In the genomic region with DNA sequence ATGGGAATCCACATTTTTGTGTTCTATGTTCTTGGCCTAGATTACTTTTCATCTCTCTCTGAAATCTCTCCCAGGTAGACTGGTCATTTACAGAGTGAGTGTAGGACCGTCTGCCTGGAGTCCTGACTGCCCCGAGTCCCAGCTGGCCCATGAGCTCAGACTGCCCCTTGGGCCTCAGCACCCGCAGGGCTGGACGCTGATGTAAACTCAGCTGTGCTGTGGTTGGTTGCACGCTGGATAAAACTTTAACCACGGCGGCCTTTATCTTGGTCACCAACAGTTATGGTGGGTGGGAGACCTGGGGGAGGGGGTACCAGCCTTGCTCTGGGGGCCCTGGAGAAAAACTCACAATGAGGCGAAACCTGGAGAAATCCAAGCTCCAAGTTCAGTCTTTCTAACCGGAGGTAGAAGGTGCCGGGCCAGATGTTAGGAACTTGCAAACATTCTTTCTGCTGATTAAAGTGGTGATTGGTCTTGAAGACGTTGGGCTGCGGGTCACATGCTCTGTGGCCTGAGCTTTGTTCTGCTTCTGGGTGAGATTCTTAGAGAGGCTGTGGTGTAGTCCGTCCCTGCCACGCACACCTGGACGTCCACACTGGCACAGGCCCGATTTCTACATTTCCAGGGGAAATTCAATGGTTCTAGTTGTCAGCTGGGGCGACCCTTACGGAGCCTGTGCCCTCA, we compare ENCODE assay signal across 1 cellular context.
TF ChIP-seq lines count a peak whose summit lies in the region.

No MANE protein-coding gene starts in this region.

TF ChIP-seq in GM23338, 12 proteins besides CTCF, POLR2A, EP300 and RAD21 (continued from another document):
- TF ChIP-seq, protein P1, sequence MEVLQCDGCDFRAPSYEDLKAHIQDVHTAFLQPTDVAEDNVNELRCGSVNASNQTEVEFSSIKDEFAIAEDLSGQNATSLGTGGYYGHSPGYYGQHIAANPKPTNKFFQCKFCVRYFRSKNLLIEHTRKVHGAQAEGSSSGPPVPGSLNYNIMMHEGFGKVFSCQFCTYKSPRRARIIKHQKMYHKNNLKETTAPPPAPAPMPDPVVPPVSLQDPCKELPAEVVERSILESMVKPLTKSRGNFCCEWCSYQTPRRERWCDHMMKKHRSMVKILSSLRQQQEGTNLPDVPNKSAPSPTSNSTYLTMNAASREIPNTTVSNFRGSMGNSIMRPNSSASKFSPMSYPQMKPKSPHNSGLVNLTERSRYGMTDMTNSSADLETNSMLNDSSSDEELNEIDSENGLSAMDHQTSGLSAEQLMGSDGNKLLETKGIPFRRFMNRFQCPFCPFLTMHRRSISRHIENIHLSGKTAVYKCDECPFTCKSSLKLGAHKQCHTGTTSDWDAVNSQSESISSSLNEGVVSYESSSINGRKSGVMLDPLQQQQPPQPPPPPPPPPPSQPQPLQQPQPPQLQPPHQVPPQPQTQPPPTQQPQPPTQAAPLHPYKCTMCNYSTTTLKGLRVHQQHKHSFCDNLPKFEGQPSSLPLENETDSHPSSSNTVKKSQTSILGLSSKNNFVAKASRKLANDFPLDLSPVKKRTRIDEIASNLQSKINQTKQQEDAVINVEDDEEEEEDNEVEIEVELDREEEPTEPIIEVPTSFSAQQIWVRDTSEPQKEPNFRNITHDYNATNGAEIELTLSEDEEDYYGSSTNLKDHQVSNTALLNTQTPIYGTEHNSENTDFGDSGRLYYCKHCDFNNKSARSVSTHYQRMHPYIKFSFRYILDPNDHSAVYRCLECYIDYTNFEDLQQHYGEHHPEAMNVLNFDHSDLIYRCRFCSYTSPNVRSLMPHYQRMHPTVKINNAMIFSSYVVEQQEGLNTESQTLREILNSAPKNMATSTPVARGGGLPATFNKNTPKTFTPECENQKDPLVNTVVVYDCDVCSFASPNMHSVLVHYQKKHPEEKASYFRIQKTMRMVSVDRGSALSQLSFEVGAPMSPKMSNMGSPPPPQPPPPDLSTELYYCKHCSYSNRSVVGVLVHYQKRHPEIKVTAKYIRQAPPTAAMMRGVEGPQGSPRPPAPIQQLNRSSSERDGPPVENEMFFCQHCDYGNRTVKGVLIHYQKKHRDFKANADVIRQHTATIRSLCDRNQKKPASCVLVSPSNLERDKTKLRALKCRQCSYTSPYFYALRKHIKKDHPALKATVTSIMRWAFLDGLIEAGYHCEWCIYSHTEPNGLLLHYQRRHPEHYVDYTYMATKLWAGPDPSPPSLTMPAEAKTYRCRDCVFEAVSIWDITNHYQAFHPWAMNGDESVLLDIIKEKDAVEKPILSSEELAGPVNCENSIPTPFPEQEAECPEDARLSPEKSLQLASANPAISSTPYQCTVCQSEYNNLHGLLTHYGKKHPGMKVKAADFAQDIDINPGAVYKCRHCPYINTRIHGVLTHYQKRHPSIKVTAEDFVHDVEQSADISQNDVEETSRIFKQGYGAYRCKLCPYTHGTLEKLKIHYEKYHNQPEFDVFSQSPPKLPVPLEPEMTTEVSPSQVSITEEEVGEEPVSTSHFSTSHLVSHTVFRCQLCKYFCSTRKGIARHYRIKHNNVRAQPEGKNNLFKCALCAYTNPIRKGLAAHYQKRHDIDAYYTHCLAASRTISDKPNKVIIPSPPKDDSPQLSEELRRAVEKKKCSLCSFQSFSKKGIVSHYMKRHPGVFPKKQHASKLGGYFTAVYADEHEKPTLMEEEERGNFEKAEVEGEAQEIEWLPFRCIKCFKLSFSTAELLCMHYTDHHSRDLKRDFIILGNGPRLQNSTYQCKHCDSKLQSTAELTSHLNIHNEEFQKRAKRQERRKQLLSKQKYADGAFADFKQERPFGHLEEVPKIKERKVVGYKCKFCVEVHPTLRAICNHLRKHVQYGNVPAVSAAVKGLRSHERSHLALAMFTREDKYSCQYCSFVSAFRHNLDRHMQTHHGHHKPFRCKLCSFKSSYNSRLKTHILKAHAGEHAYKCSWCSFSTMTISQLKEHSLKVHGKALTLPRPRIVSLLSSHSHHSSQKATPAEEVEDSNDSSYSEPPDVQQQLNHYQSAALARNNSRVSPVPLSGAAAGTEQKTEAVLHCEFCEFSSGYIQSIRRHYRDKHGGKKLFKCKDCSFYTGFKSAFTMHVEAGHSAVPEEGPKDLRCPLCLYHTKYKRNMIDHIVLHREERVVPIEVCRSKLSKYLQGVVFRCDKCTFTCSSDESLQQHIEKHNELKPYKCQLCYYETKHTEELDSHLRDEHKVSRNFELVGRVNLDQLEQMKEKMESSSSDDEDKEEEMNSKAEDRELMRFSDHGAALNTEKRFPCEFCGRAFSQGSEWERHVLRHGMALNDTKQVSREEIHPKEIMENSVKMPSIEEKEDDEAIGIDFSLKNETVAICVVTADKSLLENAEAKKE (CRISPR knock-in tag; IDR thresholded peaks at IDR 0.05): no peak
